In the genomic region with DNA sequence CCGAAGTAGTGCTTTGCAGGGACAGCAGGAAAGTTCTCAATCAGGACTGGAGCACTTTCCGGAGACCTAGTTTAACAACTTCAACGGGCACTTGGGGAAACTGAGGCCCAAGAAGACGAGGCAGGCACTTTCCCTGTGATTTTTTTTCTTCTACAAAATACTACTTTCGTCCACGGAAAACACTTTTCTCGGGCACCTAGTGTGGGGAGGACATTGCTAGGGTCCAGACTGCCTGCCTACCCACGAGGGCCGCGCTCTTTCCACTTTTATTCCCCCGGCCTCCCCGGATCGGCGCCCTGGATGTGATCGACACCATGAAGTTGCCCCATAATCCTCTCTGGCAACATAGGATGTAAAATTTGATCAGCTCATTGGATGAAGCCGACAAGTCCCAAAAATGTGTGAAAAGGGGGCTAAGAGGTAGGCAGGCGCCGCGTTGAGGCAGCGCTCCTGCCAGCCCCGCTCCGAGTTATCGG, we compare ENCODE assay signal across 8 cellular contexts.
DNase-seq lines count a peak whose midpoint lies in the region; ATAC-seq, FAIRE-seq and TF ChIP-seq lines count a peak whose summit lies in the region.

No MANE protein-coding gene starts in this region.

- H4K20me1 ChIP-seq in HepG2 (ENCODE audit: insufficient read depth, low read length) (no peaks in the 10 kb centered on the region), astrocyte (ENCODE audit: insufficient read depth, low read length) (no peaks in the 10 kb centered on the region)

- H3K36me3 Mint-ChIP-seq in astrocyte (ENCODE audit: low read depth, unreplicated experiment) = no peaks in the 10 kb centered on the region

- H3K27ac Mint-ChIP-seq in astrocyte (ENCODE audit: unreplicated experiment) = no peak overlapping the region

- DNase-seq in HepG2 (ENCODE audit: low spot score) (no peak), right lobe of liver (no peak), astrocyte (ENCODE audit: low read depth) (no peak), mesenchymal stem cell (no peak), HuH-7.5 (ENCODE audit: low spot score) (no peak), colonic mucosa (no peak)
- DNase-seq in stimulated activated CD4-positive, alpha-beta T cell treated with anti-CD3 and anti-CD28 coated beads, Interleukin-4, amount 100 ng/mL, for 4 hours = no peak

- no TSS peak for BruUV-seq in HepG2 (replicated peaks; lab: Mats Ljungman, UMichigan)

- H3K27me3 Mint-ChIP-seq in astrocyte (ENCODE audit: low read depth, unreplicated experiment) = no peaks in the 10 kb centered on the region

- TF ChIP-seq EP300 in HepG2 (IDR thresholded peaks at IDR 0.05; ENCODE audit: low read depth in 2 of 2, low read length in 2 of 2) (no peak), HepG2 (CRISPR knock-in tag; IDR thresholded peaks at IDR 0.05; ENCODE audit: borderline replicate concordance) (no peak)

- no peak for FAIRE-seq in HepG2 (lab: Jason Lieb, UNC)
- FAIRE-seq in astrocyte (lab: Jason Lieb, UNC) = no peak

- in situ Hi-C loops in HepG2 (cut with HindIII; ENCODE audit: extremely low pct_ligation_motif_present, low pct_unique_long_range_greater_than_20kb) = no loop called here

- H3K18ac ChIP-seq in mesenchymal stem cell (ENCODE audit: low read depth in 1 of 2, low read length in 2 of 2) = no peak overlapping the region

- H3K36me3 ChIP-seq in HepG2 (replicated peaks in 1 of 2; ENCODE audit: control insufficient read depth in 1 of 2, insufficient read depth in 2 of 2, low read length in 2 of 2) = no peaks in the 10 kb centered on the region
- H3K36me3 ChIP-seq in right lobe of liver = no peaks in the 10 kb centered on the region
- no peaks in the 10 kb centered on the region for H3K36me3 ChIP-seq in astrocyte (ENCODE audit: insufficient read depth, low read length)
- H3K36me3 ChIP-seq in mesenchymal stem cell (ENCODE audit: control insufficient read depth in 1 of 2, insufficient read depth in 2 of 2, low read depth in 1 of 2, low read length in 2 of 2) = no peaks in the 10 kb centered on the region
- H3K36me3 ChIP-seq in colonic mucosa = no peaks in the 10 kb centered on the region

- H3K9me3 ChIP-seq in HepG2 (ENCODE audit: low read length) (no peaks in the 10 kb centered on the region), right lobe of liver (no peaks in the 10 kb centered on the region), astrocyte (ENCODE audit: insufficient read depth, low read depth, low read length) (no peaks in the 10 kb centered on the region), mesenchymal stem cell (ENCODE audit: control insufficient read depth, low read length) (no peaks in the 10 kb centered on the region), colonic mucosa (no peaks in the 10 kb centered on the region)

- H3K27ac ChIP-seq in HepG2 (ENCODE audit: extremely low read length, insufficient read depth, low read length) (no peak overlapping the region), right lobe of liver (no peak overlapping the region), astrocyte (ENCODE audit: low read depth, low read length) (no peak overlapping the region), mesenchymal stem cell (ENCODE audit: low read length, poor library complexity, severe bottlenecking) (no peak overlapping the region), colonic mucosa (no peak overlapping the region)

- TF ChIP-seq POLR2A in HepG2 (IDR thresholded peaks at IDR 0.05; ENCODE audit: insufficient read depth in 1 of 2, low read depth in 2 of 2, low read length in 2 of 2) = no peak
- no peak for TF ChIP-seq POLR2A in right lobe of liver (IDR thresholded peaks at IDR 0.05)

- no peak for TF ChIP-seq RAD21 in HepG2 (CRISPR knock-in tag; IDR thresholded peaks at IDR 0.05)

- no peak for TF ChIP-seq CTCF in HepG2 (CRISPR knock-in tag; IDR thresholded peaks at IDR 0.05)
- no peak for TF ChIP-seq CTCF in right lobe of liver (IDR thresholded peaks at IDR 0.05)
- no peak for TF ChIP-seq CTCF in astrocyte (IDR thresholded peaks at IDR 0.05; ENCODE audit: insufficient read depth, low read depth, low read length)
- no peak for TF ChIP-seq CTCF in colonic mucosa (IDR thresholded peaks at IDR 0.05)

- POLR2A ChIA-PET in HepG2 (lab: Yijun Ruan, JAX) = no interaction called here

- H3K9ac ChIP-seq in HepG2 (ENCODE audit: insufficient read depth, low read depth, low read length) (no peak overlapping the region), astrocyte (ENCODE audit: low read length) (no peak overlapping the region), mesenchymal stem cell (ENCODE audit: low read length) (no peak overlapping the region), colonic mucosa (ENCODE audit: low read depth in 2 of 2, low read length in 2 of 2) (no peak overlapping the region)

- H4K91ac ChIP-seq in mesenchymal stem cell (ENCODE audit: low read length) = no peak overlapping the region

- H3K4me3 ChIP-seq in HepG2 (replicated peaks in 1 of 3; ENCODE audit: insufficient read depth in 1 of 3, low read depth in 2 of 3, low read length in 3 of 3) = peak overlapping the region in 1 of 3 experiments; percentile 23; a peak in 1 of 6 replicates
- H3K4me3 ChIP-seq in right lobe of liver = peak overlapping the region in 1 of 3 donors; percentile 31
- H3K4me3 ChIP-seq in astrocyte (ENCODE audit: insufficient read depth, low read depth, low read length) = peak overlapping the region; percentile 17
- peak overlapping the region; percentile 56 to 71 for H3K4me3 ChIP-seq in mesenchymal stem cell (ENCODE audit: insufficient read depth in 1 of 2, low read depth in 1 of 2, low read length in 2 of 2)
- no peak overlapping the region for H3K4me3 ChIP-seq in colonic mucosa

- H3K79me1 ChIP-seq in mesenchymal stem cell (replicated peaks; ENCODE audit: low read length, poor library complexity, severe bottlenecking) = no peaks in the 10 kb centered on the region

- ATAC-seq in HepG2 (no peak), right lobe of liver (no peak), HG03139 (IDR thresholded peaks at IDR 0.05; ENCODE audit: unreplicated experiment) (no peak)

- H2BK15ac ChIP-seq in mesenchymal stem cell (ENCODE audit: low read depth, poor library complexity, severe bottlenecking) = no peak overlapping the region

- H2AFZ ChIP-seq in HepG2 (ENCODE audit: low read length) = no peak overlapping the region
- no peak overlapping the region for H2AFZ ChIP-seq in astrocyte (ENCODE audit: low read depth, low read length)
- H2AFZ ChIP-seq in mesenchymal stem cell (ENCODE audit: low read depth, low read length) = no peak overlapping the region

- no peak overlapping the region for H3K4ac ChIP-seq in mesenchymal stem cell (ENCODE audit: low read depth in 1 of 2, low read length in 2 of 2)

- H3K4me2 ChIP-seq in HepG2 (ENCODE audit: low read depth, low read length) (peak overlapping the region; percentile 7; the same call in 1 of the 2 replicates), astrocyte (ENCODE audit: low read length) (peak overlapping the region; percentile 80), mesenchymal stem cell (ENCODE audit: low read length, poor library complexity, severe bottlenecking) (peak overlapping the region; percentile 66)

- H3K4me1 Mint-ChIP-seq in astrocyte (ENCODE audit: low read depth, unreplicated experiment) = no peaks in the 10 kb centered on the region

- WGBS in HepG2 (ENCODE audit: low lambda C conversion rate) = 35% methylated on average over 15 of the region's 23 CpGs
- WGBS in right lobe of liver (ENCODE audit: insufficient coverage, low coverage, low lambda C conversion rate, missing lambda C conversion rate) = 29% methylated on average over 22 of the region's 23 CpGs
- 9% methylated on average over 17 of the region's 23 CpGs for WGBS in mesenchymal stem cell

- H2BK120ac ChIP-seq in mesenchymal stem cell (ENCODE audit: low read depth, low read length) = no peak overlapping the region

- no peak overlapping the region for H3K23ac ChIP-seq in mesenchymal stem cell (ENCODE audit: low read length in 2 of 2)

- CTCF ChIA-PET in HepG2 (lab: Yijun Ruan, JAX; ENCODE audit: low intra/inter-chr PET ratio, low total read pairs) = no interaction called here

- H3K4me1 ChIP-seq in HepG2 (ENCODE audit: insufficient read depth, low read length) (no peaks in the 10 kb centered on the region), right lobe of liver (no peaks in the 10 kb centered on the region), astrocyte (ENCODE audit: insufficient read depth, low read length) (no peaks in the 10 kb centered on the region), mesenchymal stem cell (ENCODE audit: control insufficient read depth, insufficient read depth, low read depth, low read length) (peaks cover 5% of the 10 kb centered on the region), colonic mucosa (no peaks in the 10 kb centered on the region)

- no peak overlapping the region for H2BK12ac ChIP-seq in mesenchymal stem cell (ENCODE audit: low read length in 2 of 2)

- no peak overlapping the region for H2AK5ac ChIP-seq in mesenchymal stem cell (ENCODE audit: low read length, severe bottlenecking)

- intact Hi-C loops in HepG2 (cut with micrococcal nuclease; ENCODE audit: unreplicated experiment) = no loop called here
- intact Hi-C loops in right lobe of liver (cut with DNase I) = no loop called here
- intact Hi-C loops in colonic mucosa (cut with DNase I) = no loop called here

- H3K9me3 Mint-ChIP-seq in astrocyte (ENCODE audit: unreplicated experiment) = no peaks in the 10 kb centered on the region

- no peak overlapping the region for H3K14ac ChIP-seq in mesenchymal stem cell (ENCODE audit: low read length in 2 of 2)

- no peak overlapping the region for H4K8ac ChIP-seq in mesenchymal stem cell (ENCODE audit: low read length)

- no peak overlapping the region for H2BK5ac ChIP-seq in mesenchymal stem cell (ENCODE audit: low read depth, low read length, poor library complexity, severe bottlenecking)

- no peaks in the 10 kb centered on the region for H3K27me3 ChIP-seq in HepG2 (ENCODE audit: control insufficient read depth in 1 of 2, insufficient read depth in 2 of 2, low read length in 2 of 2)
- peaks cover 0 to 9% of the 10 kb centered on the region in 2 donors for H3K27me3 ChIP-seq in right lobe of liver
- H3K27me3 ChIP-seq in astrocyte (ENCODE audit: insufficient read depth, low read length) = peaks cover 9% of the 10 kb centered on the region
- peaks cover 11 to 24% of the 10 kb centered on the region in 2 experiments for H3K27me3 ChIP-seq in mesenchymal stem cell (ENCODE audit: control insufficient read depth in 1 of 2, insufficient read depth in 1 of 2, low read length in 2 of 2)
- H3K27me3 ChIP-seq in colonic mucosa = peaks cover 5% of the 10 kb centered on the region

- H3K79me2 ChIP-seq in HepG2 (ENCODE audit: insufficient read depth, low read length) (no peaks in the 10 kb centered on the region), astrocyte (ENCODE audit: insufficient read depth, low read length) (no peaks in the 10 kb centered on the region)

- H3K4me3 Mint-ChIP-seq in astrocyte (ENCODE audit: unreplicated experiment) = peak overlapping the region; percentile 76

TF ChIP-seq in HepG2, 621 proteins besides CTCF, POLR2A, EP300 and RAD21 (continues in another document):
- TF ChIP-seq ZNF354B (CRISPR knock-in tag; IDR thresholded peaks at IDR 0.05) = no peak
- TF ChIP-seq HNRNPL (IDR thresholded peaks at IDR 0.05; ENCODE audit: low read depth, low read length) = no peak
- TF ChIP-seq ZMAT3 (CRISPR knock-in tag; conservative IDR thresholded peaks at IDR 0.05) = no peak
- no peak for TF ChIP-seq SP1 (IDR thresholded peaks at IDR 0.05)
- TF ChIP-seq SP1 (CRISPR knock-in tag; IDR thresholded peaks at IDR 0.05) = no peak
- TF ChIP-seq ZBTB7A (CRISPR knock-in tag; IDR thresholded peaks at IDR 0.05) = no peak
- TF ChIP-seq NPAS2 (CRISPR knock-in tag; IDR thresholded peaks at IDR 0.05; ENCODE audit: borderline replicate concordance) = no peak

Comparison
In these comparisons a context has a peak if more than half of its experiments do, and no peak if none do; other contexts are left out.
1. H3K4me2 ChIP-seq: peak in every context shown above with its lines; median percentile 80 in astrocyte; 66 in mesenchymal stem cell; 7 in HepG2.